Comparison of ENCODE assay signal across 2 cellular contexts in the genomic region with DNA sequence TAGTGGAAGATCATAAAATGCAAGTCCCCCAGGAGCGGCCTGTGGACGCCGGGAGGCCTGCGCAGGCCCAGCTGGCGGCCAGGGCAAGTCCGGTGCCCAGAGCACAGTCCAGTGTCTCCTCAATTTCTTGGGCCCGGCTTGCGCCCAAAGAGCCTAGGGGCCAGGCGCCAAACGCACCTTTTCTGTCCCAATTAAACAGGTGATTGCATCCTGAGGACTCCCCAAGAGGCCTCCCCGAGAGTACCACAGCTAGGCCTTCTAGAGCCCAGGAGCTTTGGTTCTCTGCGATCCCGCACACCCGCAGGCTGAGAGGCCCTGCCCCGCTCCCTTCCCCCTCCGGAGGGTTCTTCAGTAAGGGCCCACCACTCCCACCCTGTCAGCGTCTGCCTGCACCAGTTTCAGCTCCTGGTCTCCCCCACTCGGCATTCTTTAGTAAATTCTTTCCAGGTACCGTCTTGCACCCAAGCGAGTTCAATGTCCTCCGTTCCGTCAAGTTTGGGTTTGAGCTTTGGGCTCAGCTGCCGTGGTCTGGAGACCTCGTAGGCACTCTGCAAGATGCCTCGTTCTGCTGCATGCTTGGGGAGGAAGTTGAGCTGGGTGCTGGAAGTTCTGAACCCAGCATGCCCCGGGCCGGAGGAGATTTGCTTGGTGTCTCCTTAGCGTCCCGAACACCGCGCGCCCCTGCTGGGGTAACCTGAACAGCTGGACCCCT.
A peak's percentile ranks its signal among the peaks of the same experiment; 100 is the strongest.
TF ChIP-seq lines count a peak whose summit lies in the region.

No MANE protein-coding gene starts in this region.

TF ChIP-seq in GM23338, 12 proteins besides CTCF, POLR2A, EP300 and RAD21:
- TF ChIP-seq ZNF114 (CRISPR knock-in tag; IDR thresholded peaks at IDR 0.05) (no peak), EZH2 (IDR thresholded peaks at IDR 0.05; ENCODE audit: low read depth, unreplicated experiment) (no peak), POLR2AphosphoS5 (IDR thresholded peaks at IDR 0.05; ENCODE audit: low read depth) (no peak), JUNB (IDR thresholded peaks at IDR 0.05; ENCODE audit: unreplicated experiment) (no peak), EZH2phosphoT487 (IDR thresholded peaks at IDR 0.05; ENCODE audit: unreplicated experiment) (peak; percentile 23), STAT1 (IDR thresholded peaks at IDR 0.05; ENCODE audit: unreplicated experiment) (no peak)

TF ChIP-seq in endothelial cell of umbilical vein, 7 proteins besides CTCF, POLR2A, EP300 and RAD21:
- TF ChIP-seq FOS (IDR thresholded peaks at IDR 0.05; ENCODE audit: borderline replicate concordance, insufficient read depth, low read length) (no peak), EZH2 (IDR thresholded peaks at IDR 0.05; ENCODE audit: borderline replicate concordance, low read depth, low read length, severe bottlenecking) (peak; percentile 65)
